Comparison of ENCODE assay signal across 1 cellular context in the genomic region with DNA sequence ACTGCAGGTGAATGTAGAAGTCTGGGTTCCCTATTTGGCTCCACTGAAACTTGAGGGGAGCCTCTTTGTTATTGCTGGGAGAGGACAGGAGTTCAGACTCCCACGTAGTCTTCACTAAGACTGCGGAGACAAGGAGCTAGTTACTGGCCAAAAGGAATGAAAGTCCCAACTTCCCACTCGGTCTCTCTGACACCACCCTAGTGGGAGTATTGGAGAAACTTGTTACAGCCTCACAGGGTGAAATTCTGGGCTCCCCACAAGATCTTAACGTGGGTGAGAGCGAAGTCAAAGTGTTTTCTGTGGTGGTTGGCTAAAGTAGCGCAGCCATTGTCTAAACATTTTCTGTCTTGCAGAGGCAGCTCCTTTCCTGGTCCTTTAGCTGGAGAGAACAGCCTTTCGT.
TF ChIP-seq lines count a peak whose summit lies in the region.

No MANE protein-coding gene starts in this region.

TF ChIP-seq in IMR-90, 13 proteins besides CTCF, POLR2A, EP300 and RAD21:
- no peak for TF ChIP-seq CHD1 (IDR thresholded peaks at IDR 0.05; ENCODE audit: low read depth, low read length)
- TF ChIP-seq FOS (IDR thresholded peaks at IDR 0.05; ENCODE audit: low read depth, low read length), result no peak
- no peak for TF ChIP-seq CEBPB (IDR thresholded peaks at IDR 0.05; ENCODE audit: low read depth, low read length)
- TF ChIP-seq ELK1 (IDR thresholded peaks at IDR 0.05; ENCODE audit: borderline replicate concordance, low read depth, low read length), result no peak
- no peak for TF ChIP-seq MAFK (IDR thresholded peaks at IDR 0.05; ENCODE audit: low read depth, low read length)
- no peak for TF ChIP-seq BHLHE40 (IDR thresholded peaks at IDR 0.05; ENCODE audit: low read depth, low read length)
- TF ChIP-seq USF2 (IDR thresholded peaks at IDR 0.05; ENCODE audit: low read depth, low read length), result no peak
- TF ChIP-seq MXI1 (IDR thresholded peaks at IDR 0.05; ENCODE audit: borderline replicate concordance, low read depth, low read length), result no peak
- no peak for TF ChIP-seq MAZ (IDR thresholded peaks at IDR 0.05; ENCODE audit: borderline replicate concordance, low read depth, low read length)
- TF ChIP-seq RCOR1 (IDR thresholded peaks at IDR 0.05; ENCODE audit: insufficient replicate concordance, low read length), result no peak
- TF ChIP-seq RFX5 (IDR thresholded peaks at IDR 0.05; ENCODE audit: low read depth, low read length), result no peak
